1 cellular context compared by ENCODE assay signal in the genomic region with DNA sequence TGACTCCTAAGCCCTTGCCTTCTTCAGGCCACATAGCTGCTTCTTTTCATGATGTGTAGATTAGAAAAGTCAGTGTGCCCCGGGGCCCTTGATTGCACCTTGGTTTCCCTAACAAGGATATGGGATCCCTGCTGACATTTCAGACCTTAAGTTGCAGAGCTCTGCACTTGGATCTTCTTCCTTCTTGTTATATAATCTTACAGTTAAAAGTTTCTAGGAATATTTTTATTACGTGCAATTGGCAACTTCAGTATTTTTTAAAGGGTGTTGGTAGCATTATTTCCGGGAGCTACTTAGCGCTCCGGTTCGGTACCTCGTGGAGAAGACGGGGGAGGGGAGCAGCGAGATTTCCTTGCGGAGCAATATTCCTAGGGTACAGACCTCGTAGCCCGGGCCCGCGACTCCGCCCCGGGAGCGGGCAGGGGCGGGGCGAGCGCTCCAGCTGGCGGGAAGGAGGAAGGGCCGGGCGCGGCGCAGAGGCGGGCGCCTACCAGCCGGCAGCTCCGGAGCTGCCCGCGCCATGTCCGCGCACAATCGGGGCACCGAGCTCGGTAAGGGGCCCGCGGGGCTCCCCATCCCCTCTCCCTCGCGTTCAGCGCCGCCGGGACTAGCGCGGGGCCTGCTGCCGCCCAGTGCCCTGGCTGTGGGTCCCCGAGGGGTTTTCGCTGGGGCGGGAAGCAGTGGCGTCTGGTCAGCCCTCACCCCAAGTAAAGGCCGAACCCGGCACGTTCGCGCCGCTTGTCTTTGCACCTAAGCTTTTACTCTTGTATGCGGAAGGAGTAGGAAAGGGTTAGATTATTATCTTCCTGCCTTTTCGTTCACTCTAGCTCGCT.
TF ChIP-seq lines count a peak whose summit lies in the region.

DERA (plus strand) TSS at position 469 of the 833 bp plus-strand sequence; CDS start at position 521, 52 bp downstream.

TF ChIP-seq in WTC11, 78 proteins besides CTCF, POLR2A, EP300 and RAD21 (continued from another document):
- TF ChIP-seq ZSCAN18 (CRISPR knock-in tag; IDR thresholded peaks at IDR 0.05) (no peak), ZNF425 (CRISPR knock-in tag; conservative IDR thresholded peaks at IDR 0.05) (no peak), MYBL2 (CRISPR knock-in tag; IDR thresholded peaks at IDR 0.05) (no peak), MAX (CRISPR knock-in tag; IDR thresholded peaks at IDR 0.05) (peak; percentile 28; the same call in 1 of the 2 replicates), OVOL2 (CRISPR knock-in tag; IDR thresholded peaks at IDR 0.05; ENCODE audit: borderline replicate concordance) (no peak), E2F5 (CRISPR knock-in tag; IDR thresholded peaks at IDR 0.05) (peak; percentile 83; the same call in 1 of the 2 replicates), USF1 (CRISPR knock-in tag; IDR thresholded peaks at IDR 0.05) (0 out of 2 replicates have a peak, but pooled peaks have one; percentile 21), ZNF317 (CRISPR knock-in tag; IDR thresholded peaks at IDR 0.05; ENCODE audit: borderline replicate concordance, low read depth) (no peak), E2F1 (CRISPR knock-in tag; IDR thresholded peaks at IDR 0.05) (no peak), ELF4 (CRISPR knock-in tag; IDR thresholded peaks at IDR 0.05; ENCODE audit: low read depth) (no peak), SMAD3 (CRISPR knock-in tag; IDR thresholded peaks at IDR 0.05; ENCODE audit: borderline replicate concordance) (peak; percentile 56; the same call in 1 of the 2 replicates), SMAD4 (CRISPR knock-in tag; IDR thresholded peaks at IDR 0.05) (no peak), GTF2I (CRISPR knock-in tag; conservative IDR thresholded peaks at IDR 0.05) (no peak), FOXK1 (CRISPR knock-in tag; IDR thresholded peaks at IDR 0.05) (0 out of 2 replicates have a peak, but pooled peaks have one; percentile 45), NR3C1 (CRISPR knock-in tag; conservative IDR thresholded peaks at IDR 0.05; ENCODE audit: low read depth) (no peak), NFATC4 (CRISPR knock-in tag; IDR thresholded peaks at IDR 0.05) (no peak), ZNF423 (CRISPR knock-in tag; IDR thresholded peaks at IDR 0.05) (no peak), NR2C2 (CRISPR knock-in tag; IDR thresholded peaks at IDR 0.05) (no peak), ZMAT4 (CRISPR knock-in tag; IDR thresholded peaks at IDR 0.05) (no peak), CREB1 (CRISPR knock-in tag; IDR thresholded peaks at IDR 0.05) (no peak), PRRX2 (CRISPR knock-in tag; IDR thresholded peaks at IDR 0.05) (0 out of 2 replicates have a peak, but pooled peaks have one; percentile 27), E2F4 (CRISPR knock-in tag; IDR thresholded peaks at IDR 0.05; ENCODE audit: borderline replicate concordance, low read depth) (peak; percentile 72; the same call in 1 of the 2 replicates), ERG (CRISPR knock-in tag; IDR thresholded peaks at IDR 0.05) (0 out of 2 replicates have a peak, but pooled peaks have one; percentile 11), TEAD1 (CRISPR knock-in tag; IDR thresholded peaks at IDR 0.05) (peak; percentile 50; the same call in 1 of the 2 replicates), JUN (CRISPR knock-in tag; IDR thresholded peaks at IDR 0.05) (0 out of 2 replicates have a peak, but pooled peaks have one; percentile 30), FOXP1 (CRISPR knock-in tag; IDR thresholded peaks at IDR 0.05; ENCODE audit: borderline replicate concordance) (peak; percentile 72), SP1 (CRISPR knock-in tag; conservative IDR thresholded peaks at IDR 0.05) (peak; percentile 56; the same call in 1 of the 2 replicates), FOXP4 (CRISPR knock-in tag; IDR thresholded peaks at IDR 0.05) (no peak)
- TF ChIP-seq, protein P1, sequence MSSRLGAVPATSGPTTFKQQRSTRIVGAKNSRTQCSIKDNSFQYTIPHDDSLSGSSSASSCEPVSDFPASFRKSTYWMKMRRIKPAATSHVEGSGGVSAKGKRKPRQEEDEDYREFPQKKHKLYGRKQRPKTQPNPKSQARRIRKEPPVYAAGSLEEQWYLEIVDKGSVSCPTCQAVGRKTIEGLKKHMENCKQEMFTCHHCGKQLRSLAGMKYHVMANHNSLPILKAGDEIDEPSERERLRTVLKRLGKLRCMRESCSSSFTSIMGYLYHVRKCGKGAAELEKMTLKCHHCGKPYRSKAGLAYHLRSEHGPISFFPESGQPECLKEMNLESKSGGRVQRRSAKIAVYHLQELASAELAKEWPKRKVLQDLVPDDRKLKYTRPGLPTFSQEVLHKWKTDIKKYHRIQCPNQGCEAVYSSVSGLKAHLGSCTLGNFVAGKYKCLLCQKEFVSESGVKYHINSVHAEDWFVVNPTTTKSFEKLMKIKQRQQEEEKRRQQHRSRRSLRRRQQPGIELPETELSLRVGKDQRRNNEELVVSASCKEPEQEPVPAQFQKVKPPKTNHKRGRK (CRISPR knock-in tag; IDR thresholded peaks at IDR 0.05; ENCODE audit: borderline replicate concordance): no peak
- TF ChIP-seq, protein P2, sequence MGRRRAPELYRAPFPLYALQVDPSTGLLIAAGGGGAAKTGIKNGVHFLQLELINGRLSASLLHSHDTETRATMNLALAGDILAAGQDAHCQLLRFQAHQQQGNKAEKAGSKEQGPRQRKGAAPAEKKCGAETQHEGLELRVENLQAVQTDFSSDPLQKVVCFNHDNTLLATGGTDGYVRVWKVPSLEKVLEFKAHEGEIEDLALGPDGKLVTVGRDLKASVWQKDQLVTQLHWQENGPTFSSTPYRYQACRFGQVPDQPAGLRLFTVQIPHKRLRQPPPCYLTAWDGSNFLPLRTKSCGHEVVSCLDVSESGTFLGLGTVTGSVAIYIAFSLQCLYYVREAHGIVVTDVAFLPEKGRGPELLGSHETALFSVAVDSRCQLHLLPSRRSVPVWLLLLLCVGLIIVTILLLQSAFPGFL (CRISPR knock-in tag; IDR thresholded peaks at IDR 0.05; ENCODE audit: borderline replicate concordance): no peak
- TF ChIP-seq, protein P3, sequence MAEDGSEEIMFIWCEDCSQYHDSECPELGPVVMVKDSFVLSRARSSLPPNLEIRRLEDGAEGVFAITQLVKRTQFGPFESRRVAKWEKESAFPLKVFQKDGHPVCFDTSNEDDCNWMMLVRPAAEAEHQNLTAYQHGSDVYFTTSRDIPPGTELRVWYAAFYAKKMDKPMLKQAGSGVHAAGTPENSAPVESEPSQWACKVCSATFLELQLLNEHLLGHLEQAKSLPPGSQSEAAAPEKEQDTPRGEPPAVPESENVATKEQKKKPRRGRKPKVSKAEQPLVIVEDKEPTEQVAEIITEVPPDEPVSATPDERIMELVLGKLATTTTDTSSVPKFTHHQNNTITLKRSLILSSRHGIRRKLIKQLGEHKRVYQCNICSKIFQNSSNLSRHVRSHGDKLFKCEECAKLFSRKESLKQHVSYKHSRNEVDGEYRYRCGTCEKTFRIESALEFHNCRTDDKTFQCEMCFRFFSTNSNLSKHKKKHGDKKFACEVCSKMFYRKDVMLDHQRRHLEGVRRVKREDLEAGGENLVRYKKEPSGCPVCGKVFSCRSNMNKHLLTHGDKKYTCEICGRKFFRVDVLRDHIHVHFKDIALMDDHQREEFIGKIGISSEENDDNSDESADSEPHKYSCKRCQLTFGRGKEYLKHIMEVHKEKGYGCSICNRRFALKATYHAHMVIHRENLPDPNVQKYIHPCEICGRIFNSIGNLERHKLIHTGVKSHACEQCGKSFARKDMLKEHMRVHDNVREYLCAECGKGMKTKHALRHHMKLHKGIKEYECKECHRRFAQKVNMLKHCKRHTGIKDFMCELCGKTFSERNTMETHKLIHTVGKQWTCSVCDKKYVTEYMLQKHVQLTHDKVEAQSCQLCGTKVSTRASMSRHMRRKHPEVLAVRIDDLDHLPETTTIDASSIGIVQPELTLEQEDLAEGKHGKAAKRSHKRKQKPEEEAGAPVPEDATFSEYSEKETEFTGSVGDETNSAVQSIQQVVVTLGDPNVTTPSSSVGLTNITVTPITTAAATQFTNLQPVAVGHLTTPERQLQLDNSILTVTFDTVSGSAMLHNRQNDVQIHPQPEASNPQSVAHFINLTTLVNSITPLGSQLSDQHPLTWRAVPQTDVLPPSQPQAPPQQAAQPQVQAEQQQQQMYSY (CRISPR knock-in tag; IDR thresholded peaks at IDR 0.05): no peak
